ENCODE assay signal across 17 cellular contexts in the genomic region with DNA sequence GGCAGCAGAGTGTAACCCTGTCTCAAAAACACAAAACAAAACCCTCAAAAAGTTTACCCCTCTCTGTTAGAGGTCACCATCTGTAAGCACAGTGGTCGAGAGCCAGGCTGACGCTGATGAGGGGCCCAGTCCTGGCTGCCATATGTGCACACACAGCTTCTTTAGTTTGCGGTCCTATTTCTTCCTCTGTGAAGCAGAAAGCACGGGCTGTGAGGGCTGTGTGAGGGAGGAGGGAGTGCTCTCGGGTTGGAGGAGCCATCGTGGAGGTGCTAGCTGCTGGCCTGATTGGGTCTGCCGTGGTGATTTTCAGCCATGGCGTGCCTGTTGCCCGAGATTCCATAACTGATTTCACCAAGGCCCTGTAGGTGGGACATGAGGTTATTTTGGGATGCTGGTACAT. TPM values are rescaled to one million over a fixed set of nuclear protein-coding genes. Genes with fewer than 3 reads are reported as not detected.
DNase-seq lines count a peak whose midpoint lies in the region; TF ChIP-seq lines count a peak whose summit lies in the region.
"Had no signal": no experiment of that assay in that cellular context is flagged by ENCODE, and none has a peak within 500 bp of the region (broad histone marks: within the 10 kb centered on the region; RNA-seq: fewer than 3 reads in every experiment).

No MANE protein-coding gene starts in this region.

- H3K4me1 Mint-ChIP-seq in activated naive CD4-positive, alpha-beta T cell treated with anti-CD3 and anti-CD28 coated beads, Interleukin-2, amount 50 U/mL, for 24 hours, result peaks cover 33% of the 10 kb centered on the region
- H3K4me1 Mint-ChIP-seq in mesothelial cell of epicardium, result peaks cover 5% of the 10 kb centered on the region

- no peak for TF ChIP-seq EP300 in stomach (IDR thresholded peaks at IDR 0.05)

- peaks cover 49 to 85% (median 70%) of the 10 kb centered on the region in 4 donors for H3K4me1 ChIP-seq in stomach

- H3K9me3 ChIP-seq in stomach, result no peaks in the 10 kb centered on the region
- H3K9me3 ChIP-seq: MG63, testis had no signal

- H3K9me3 Mint-ChIP-seq in activated naive CD4-positive, alpha-beta T cell treated with anti-CD3 and anti-CD28 coated beads, Interleukin-2, amount 50 U/mL, for 24 hours, result no peaks in the 10 kb centered on the region
- no peaks in the 10 kb centered on the region for H3K9me3 Mint-ChIP-seq in mesothelial cell of epicardium
- H3K9me3 Mint-ChIP-seq: dendritic cell treated with granulocyte-macrophage colony-stimulating factor and Interleukin-4, amounts not matched to agents 40 ng/mL and 50 ng/mL, for 4 days had no signal

- H3K27me3 Mint-ChIP-seq in activated naive CD4-positive, alpha-beta T cell treated with anti-CD3 and anti-CD28 coated beads, Interleukin-2, amount 50 U/mL, for 24 hours, result no peaks in the 10 kb centered on the region
- H3K27me3 Mint-ChIP-seq in mesothelial cell of epicardium (ENCODE audit: low read depth), result no peaks in the 10 kb centered on the region
- H3K27me3 Mint-ChIP-seq: dendritic cell treated with granulocyte-macrophage colony-stimulating factor and Interleukin-4, amounts not matched to agents 40 ng/mL and 50 ng/mL, for 4 days had no signal

- H3K27ac Mint-ChIP-seq in activated naive CD4-positive, alpha-beta T cell treated with anti-CD3 and anti-CD28 coated beads, Interleukin-2, amount 50 U/mL, for 24 hours, result no peak overlapping the region
- no peak overlapping the region for H3K27ac Mint-ChIP-seq in mesothelial cell of epicardium

- H3K27ac ChIP-seq in VCaP (peak overlapping the region; percentile 93), stomach (peak overlapping the region in 4 of 5 donors; percentile 10 to 99 (median 98))
- H3K27ac ChIP-seq: hepatocyte, PC-9 had no signal

- peak overlapping the region; percentile 1 for H3K4me3 Mint-ChIP-seq in activated naive CD4-positive, alpha-beta T cell treated with anti-CD3 and anti-CD28 coated beads, Interleukin-2, amount 50 U/mL, for 24 hours
- peak overlapping the region; percentile 81 for H3K4me3 Mint-ChIP-seq in mesothelial cell of epicardium
- H3K4me3 Mint-ChIP-seq: dendritic cell treated with granulocyte-macrophage colony-stimulating factor and Interleukin-4, amounts not matched to agents 40 ng/mL and 50 ng/mL, for 4 days had no signal

- 84 to 87% (median 87%) methylated on average over 8 to 9 of the region's 9 CpGs for WGBS in stomach, 5 donors

- no peaks in the 10 kb centered on the region for H3K36me3 Mint-ChIP-seq in activated naive CD4-positive, alpha-beta T cell treated with anti-CD3 and anti-CD28 coated beads, Interleukin-2, amount 50 U/mL, for 24 hours
- no peaks in the 10 kb centered on the region for H3K36me3 Mint-ChIP-seq in mesothelial cell of epicardium

- H3K27me3 ChIP-seq in stomach, result no peaks in the 10 kb centered on the region
- H3K27me3 ChIP-seq: hepatocyte, MG63, testis had no signal

- no peak overlapping the region for H3K4me3 ChIP-seq in stomach
- H3K4me3 ChIP-seq: hepatocyte, MG63, PC-9, testis had no signal

- H3K36me3 ChIP-seq in stomach, result peaks cover 0 to 27% (median 22%) of the 10 kb centered on the region in 4 donors

- intact Hi-C loops in stomach (cut with DNase I; ENCODE audit: low total_unique reads), result no loop called here

- no peak for DNase-seq in activated naive CD4-positive, alpha-beta T cell (lab: John Stamatoyannopoulos, UW)
- DNase-seq in mesothelial cell of epicardium (ENCODE audit: low spot score in 2 of 2, unreplicated experiment in 2 of 2), result no peak
- no peak for DNase-seq in stomach
- no peak for DNase-seq in SW 1271 (lab: John Stamatoyannopoulos, UW)
- DNase-seq in T-helper 2 cell, result no peak
- DNase-seq in NCI-H1048 (lab: John Stamatoyannopoulos, UW), result no peak
- DNase-seq: 8988T; activated naive CD4-positive, alpha-beta T cell treated with Interleukin-2 at 50 U/mL for 16 hours; MG63; NCI-H1930; NCI-H526 treated with DMSO at 0.1 percent for 48 hours; PC-9; testis had no signal

- TF ChIP-seq POLR2A in stomach (IDR thresholded peaks at IDR 0.05), result no peak

- TF ChIP-seq CTCF in VCaP (conservative IDR thresholded peaks at IDR 0.05), result no peak
- TF ChIP-seq CTCF in mesothelial cell of epicardium (IDR thresholded peaks at IDR 0.05; ENCODE audit: unreplicated experiment), result no peak
- TF ChIP-seq CTCF in stomach (IDR thresholded peaks at IDR 0.05), result no peak

RNA-seq across cellular contexts. Expression of a gene that starts 3.5 kb away (rescaled TPM):
- 88.8 to 104 TPM (median 93.0 TPM) in 3 replicates for total RNA-seq in mesothelial cell of epicardium
- 10 to 100 TPM; 14.3 to 45.1 (median 23.3) TPM for total RNA-seq in stomach
- 10 to 100 TPM; 10.2 to 16.9 (median 15.5) TPM for polyA plus RNA-seq in stomach

RNA-seq across cellular contexts. Expression of a gene that starts 31.2 kb away (rescaled TPM):
- 25.5 to 28.2 TPM (median 27.4 TPM) in 3 replicates for total RNA-seq in mesothelial cell of epicardium
- 10 to 100 TPM in 3 of 5 donors, 1 to 10 TPM in 2; 3.1 to 13.9 (median 12.3) TPM for total RNA-seq in stomach
- polyA plus RNA-seq in stomach, result 10 to 100 TPM; 12.6 to 26.3 (median 12.8) TPM

RNA-seq across cellular contexts. Expression of a gene that starts 51.9 kb away (rescaled TPM):
- total RNA-seq in mesothelial cell of epicardium, result 74.0 to 77.9 TPM (median 75.3 TPM) in 3 replicates
- total RNA-seq in stomach, result 10 to 100 TPM; 21.3 to 39.8 (median 24.5) TPM
- 10 to 100 TPM in 1 of 3 donors, 1 to 10 TPM in 2; 5.2 to 12.0 (median 6.4) TPM for polyA plus RNA-seq in stomach
